ENCODE assay signal across 8 cellular contexts in genomic region chr12:64181504-64182291, GRCh38. TPM values are rescaled to one million over a fixed set of nuclear protein-coding genes. Genes with fewer than 3 reads are reported as not detected.
DNase-seq lines count a peak whose midpoint lies in the region; ATAC-seq and TF ChIP-seq lines count a peak whose summit lies in the region.

No MANE protein-coding gene starts in this region.

- peak; percentile 9 for TF ChIP-seq CTCF in HL-60 (IDR thresholded peaks at IDR 0.05; ENCODE audit: insufficient read depth, low read length)
- TF ChIP-seq CTCF in osteoblast (IDR thresholded peaks at IDR 0.05; ENCODE audit: extremely low read depth, low read depth, low read length), result peak; percentile 65

- H3K4me3 ChIP-seq in HL-60 (replicated peaks; ENCODE audit: insufficient read depth, low read length) (no peak overlapping the region), SJSA1 (no peak overlapping the region), osteoblast (ENCODE audit: insufficient read depth, low read length) (peak overlapping the region; percentile 49)

- peak overlapping the region; percentile 45 for H2AFZ ChIP-seq in osteoblast (ENCODE audit: low read length)

- H4K20me1 ChIP-seq in osteoblast (ENCODE audit: insufficient read depth, low read length), result no peaks in the 10 kb centered on the region

- H3K36me3 ChIP-seq in SJSA1, result no peaks in the 10 kb centered on the region
- H3K36me3 ChIP-seq in osteoblast (ENCODE audit: insufficient read depth, low read length), result no peaks in the 10 kb centered on the region

- H3K27me3 ChIP-seq in HL-60 (ENCODE audit: insufficient read depth, poor library complexity, severe bottlenecking), result no peaks in the 10 kb centered on the region
- no peaks in the 10 kb centered on the region for H3K27me3 ChIP-seq in SJSA1 (replicated peaks)
- no peaks in the 10 kb centered on the region for H3K27me3 ChIP-seq in osteoblast (ENCODE audit: insufficient read depth, low read length)

- H3K27ac ChIP-seq in HL-60 (replicated peaks), result no peak overlapping the region
- peak overlapping the region; percentile 98 for H3K27ac ChIP-seq in SJSA1
- peak overlapping the region; percentile 91 for H3K27ac ChIP-seq in osteoblast (ENCODE audit: low read depth, low read length)

- no peaks in the 10 kb centered on the region for H3K9me3 ChIP-seq in SJSA1 (replicated peaks)
- H3K9me3 ChIP-seq in osteoblast (ENCODE audit: low read depth, low read length), result no peaks in the 10 kb centered on the region

- no peak for ATAC-seq in stimulated activated naive CD8-positive, alpha-beta T cell treated with anti-CD3 and anti-CD28 coated beads, Interleukin-15, Interleukin-2, amounts not matched to agents 100 U/mL and 50 U/mL, for 24 hours
- no peak for ATAC-seq in HG03025 (IDR thresholded peaks at IDR 0.05; ENCODE audit: low FRiP score, unreplicated experiment)
- no peak for ATAC-seq in GM18511 (IDR thresholded peaks at IDR 0.05; ENCODE audit: unreplicated experiment)

- peaks cover 42% of the 10 kb centered on the region for H3K4me1 ChIP-seq in SJSA1 (replicated peaks)
- peaks cover 54% of the 10 kb centered on the region for H3K4me1 ChIP-seq in osteoblast (ENCODE audit: insufficient read depth, low read length)

- H3K79me2 ChIP-seq in osteoblast (ENCODE audit: insufficient read depth, low read length), result no peaks in the 10 kb centered on the region

- peak overlapping the region; percentile 67 for H3K4me2 ChIP-seq in osteoblast (ENCODE audit: insufficient read depth, low read length)

- DNase-seq in COLO829 (ENCODE audit: low spot score), result peak; percentile 61
- DNase-seq in HL-60 (ENCODE audit: low read depth in 1 of 2, low spot score in 1 of 2), result peak in 1 of 2 experiments; percentile 11
- DNase-seq in SJSA1 (ENCODE audit: low read depth in 1 of 2, low spot score in 2 of 2), result peak; percentile 87 to 91
- peak; percentile 98 for DNase-seq in fibroblast of peridontal ligament (ENCODE audit: extremely low read depth)
- peak; percentile 77 for DNase-seq in osteoblast (ENCODE audit: insufficient read length, low spot score, missing footprints)
- no peak for DNase-seq in stimulated activated naive CD8-positive, alpha-beta T cell treated with anti-CD3 and anti-CD28 coated beads, Interleukin-15, Interleukin-2, amounts not matched to agents 100 U/mL and 50 U/mL, for 24 hours

RNA-seq across cellular contexts. Expression of gene KICS2, which starts 40.4 kb away (rescaled TPM):
- total RNA-seq in SJSA1 (2014; rRNA removed; shearing (Covaris generic)), result 1.8 and 2.8 TPM in 2 replicates
- total RNA-seq in osteoblast, result 5.4 and 6.8 TPM in 2 replicates
